Comparison of ENCODE assay signal across 13 cellular contexts in genomic region chr7:868189-868486, GRCh38. TPM values are rescaled to one million over a fixed set of nuclear protein-coding genes. Genes with fewer than 3 reads are reported as not detected.
DNase-seq lines count a peak whose midpoint lies in the region; ATAC-seq and TF ChIP-seq lines count a peak whose summit lies in the region.
"Had no signal": no experiment of that assay in that cellular context is flagged by ENCODE, and none has a peak within 500 bp of the region (broad histone marks: within the 10 kb centered on the region; RNA-seq: fewer than 3 reads in every experiment).

No MANE protein-coding gene starts in this region.

- H3K36me3 ChIP-seq in esophagus squamous epithelium: peaks cover 12 to 95% (median 26%) of the 10 kb centered on the region in 3 donors
- H3K36me3 ChIP-seq in ovary: no peaks in the 10 kb centered on the region
- H3K36me3 ChIP-seq in uterus: no peaks in the 10 kb centered on the region

- H3K4me1 Mint-ChIP-seq in H9: no peaks in the 10 kb centered on the region

- peaks cover 55 to 84% (median 84%) of the 10 kb centered on the region in 3 experiments for H3K36me3 Mint-ChIP-seq in H9 (ENCODE audit: insufficient read depth in 1 of 3, low read depth in 3 of 3)

- no peak overlapping the region for H2AFZ ChIP-seq in H9 (ENCODE audit: low read length)

- TF ChIP-seq EP300 in ovary (IDR thresholded peaks at IDR 0.05): no peak

- DNase-seq in esophagus squamous epithelium (lab: John Stamatoyannopoulos, UW) (no peak), ovary (no peak), uterus (no peak), head of caudate nucleus (no peak), H9 (no peak)
- DNase-seq: activated CD4-positive, alpha-beta T cell treated with anti-CD3 and anti-CD28 coated beads, Interleukin-2, amount 10 ng/mL, durations not matched to agents 24 days and 14 days; activated T-cell treated with anti-CD3 and anti-CD28 coated beads, Interleukin-2, amount 50 U/mL, for 4 hours; dermis blood vessel endothelial cell; NCI-H2029; NCI-H69 had no signal

- H2BK120ac ChIP-seq in H9 (ENCODE audit: low read depth, low read length, poor library complexity, severe bottlenecking): no peak overlapping the region

- H4K91ac ChIP-seq in H9 (ENCODE audit: insufficient read length, low read depth, low read length): no peak overlapping the region

- no peak overlapping the region for H3T11ph ChIP-seq in H9 (ENCODE audit: low read length)

- H3K4me2 ChIP-seq in H9 (ENCODE audit: insufficient read depth, insufficient read length, low read length): no peak overlapping the region

- H3K4me1 ChIP-seq in esophagus squamous epithelium (peaks cover 15 to 29% (median 17%) of the 10 kb centered on the region in 3 donors), ovary (ENCODE audit: insufficient read depth) (peaks cover 19% of the 10 kb centered on the region), uterus (peaks cover 15 to 17% of the 10 kb centered on the region in 2 donors), H9 (ENCODE audit: insufficient read depth, low read length) (no peaks in the 10 kb centered on the region)

- no peak overlapping the region for H3K56ac ChIP-seq in H9 (ENCODE audit: insufficient read length, low read depth, low read length)

- H3K4ac ChIP-seq in H9 (ENCODE audit: low read depth, low read length): no peak overlapping the region

- H3K27me3 Mint-ChIP-seq in H9 (ENCODE audit: low read depth): no peaks in the 10 kb centered on the region
- H3K27me3 Mint-ChIP-seq: activated CD4-positive, alpha-beta T cell treated with anti-CD3 and anti-CD28 coated beads, Interleukin-2, amount 10 ng/mL, durations not matched to agents 24 days and 14 days had no signal

- no peaks in the 10 kb centered on the region for H3K9me3 ChIP-seq in esophagus squamous epithelium
- no peaks in the 10 kb centered on the region for H3K9me3 ChIP-seq in ovary
- no peaks in the 10 kb centered on the region for H3K9me3 ChIP-seq in uterus
- no peaks in the 10 kb centered on the region for H3K9me3 ChIP-seq in H9 (ENCODE audit: control insufficient read depth, low read depth, low read length)

- no peak overlapping the region for H3K14ac ChIP-seq in H9 (ENCODE audit: insufficient read depth, low read length)

- H2AK5ac ChIP-seq in H9 (ENCODE audit: insufficient read length, low read length): no peak overlapping the region

- 73 to 95% methylated on average over 7 of the region's 17 CpGs for whole genome bisulfite sequencing in esophagus squamous epithelium, 2 donors
- 83 to 88% (median 88%) methylated on average over 17 of the region's 17 CpGs for WGBS in ovary, 3 donors
- WGBS in H9 (ENCODE audit: extremely low coverage, insufficient read length, low lambda C conversion rate): no CpG with 5 or more reads among the region's 17 CpGs

- H3K27ac Mint-ChIP-seq in H9: no peak overlapping the region
- H3K27ac Mint-ChIP-seq: activated CD4-positive, alpha-beta T cell treated with anti-CD3 and anti-CD28 coated beads, Interleukin-2, amount 10 ng/mL, durations not matched to agents 24 days and 14 days had no signal

- H3K9ac ChIP-seq in H9 (ENCODE audit: extremely low read depth, insufficient read length, low read length): no peak overlapping the region

- no peak overlapping the region for H2BK5ac ChIP-seq in H9 (ENCODE audit: insufficient read length, low read length)

- no peak overlapping the region for H2BK20ac ChIP-seq in H9 (ENCODE audit: low read depth, low read length, poor library complexity, severe bottlenecking)

- no peaks in the 10 kb centered on the region for H3K79me2 ChIP-seq in H9 (ENCODE audit: insufficient read depth, low read length)

- no peaks in the 10 kb centered on the region for H3K79me1 ChIP-seq in H9 (ENCODE audit: insufficient read depth, low read depth, low read length, poor library complexity, severe bottlenecking)

- TF ChIP-seq POLR2A in esophagus squamous epithelium (IDR thresholded peaks at IDR 0.05): no peak
- no peak for TF ChIP-seq POLR2A in ovary (IDR thresholded peaks at IDR 0.05)
- no peak for TF ChIP-seq POLR2A in uterus (IDR thresholded peaks at IDR 0.05)

- H4K5ac ChIP-seq in H9 (ENCODE audit: insufficient read length, low read depth, low read length): no peak overlapping the region

- no peaks in the 10 kb centered on the region for H3K27me3 ChIP-seq in esophagus squamous epithelium
- no peaks in the 10 kb centered on the region for H3K27me3 ChIP-seq in ovary
- H3K27me3 ChIP-seq in uterus: no peaks in the 10 kb centered on the region
- no peaks in the 10 kb centered on the region for H3K27me3 ChIP-seq in H9 (ENCODE audit: insufficient read depth, low read length)

- H2BK12ac ChIP-seq in H9 (ENCODE audit: insufficient read length, low read depth, low read length): no peak overlapping the region

- H3K4me3 Mint-ChIP-seq in H9: no peak overlapping the region
- H3K4me3 Mint-ChIP-seq: activated CD4-positive, alpha-beta T cell treated with anti-CD3 and anti-CD28 coated beads, Interleukin-2, amount 10 ng/mL, durations not matched to agents 24 days and 14 days; activated T-cell treated with anti-CD3 and anti-CD28 coated beads, Interleukin-2, amount 50 U/mL, for 4 hours had no signal

- H2BK15ac ChIP-seq in H9 (ENCODE audit: low read depth, low read length): no peak overlapping the region

- H3K23me2 ChIP-seq in H9 (ENCODE audit: insufficient read length, low read depth, low read length, poor library complexity, severe bottlenecking): no peaks in the 10 kb centered on the region

- H3K4me3 ChIP-seq in esophagus squamous epithelium (peak overlapping the region in 1 of 4 donors; percentile 16), ovary (no peak overlapping the region), uterus (no peak overlapping the region)

- intact Hi-C loops in esophagus squamous epithelium (cut with DNase I): no loop called here
- intact Hi-C loops in ovary (cut with DNase I): loop anchor here in 1 of 4 donors (5.0 kb wide), 2 partner anchors 36 to 81 kb away; partner anchors contain the start of gene SUN1
- intact Hi-C loops in uterus (cut with DNase I; ENCODE audit: low total_unique reads): no loop called here
- intact Hi-C loops in head of caudate nucleus (cut with DNase I): no loop called here

- TF ChIP-seq CTCF in VCaP (conservative IDR thresholded peaks at IDR 0.05): no peak
- TF ChIP-seq CTCF in esophagus squamous epithelium (IDR thresholded peaks at IDR 0.05): no peak
- TF ChIP-seq CTCF in ovary (IDR thresholded peaks at IDR 0.05): no peak
- no peak for TF ChIP-seq CTCF in uterus (IDR thresholded peaks at IDR 0.05)
- no peak for TF ChIP-seq CTCF in H9 (conservative IDR thresholded peaks at IDR 0.05)

- H4K20me1 ChIP-seq in H9 (ENCODE audit: control insufficient read depth, insufficient read depth, insufficient read length): no peaks in the 10 kb centered on the region

- H3K23ac ChIP-seq in H9 (ENCODE audit: insufficient read length, low read depth, low read length): no peak overlapping the region

- no peak overlapping the region for H3K18ac ChIP-seq in H9 (ENCODE audit: insufficient read length, low read depth, low read length)

- H3K27ac ChIP-seq in VCaP (peak overlapping the region; percentile 90), esophagus squamous epithelium (peak overlapping the region; percentile 70 to 91 (median 86)), ovary (peak overlapping the region; percentile 81 to 85), uterus (peak overlapping the region; percentile 69 to 96), H9 (ENCODE audit: insufficient read length, low read depth, low read length) (no peak overlapping the region)
- H3K27ac ChIP-seq: HL-60 had no signal

- no peak for ATAC-seq in HG02642 (IDR thresholded peaks at IDR 0.05; ENCODE audit: poor library complexity, unreplicated experiment)
- ATAC-seq: activated T-cell treated with anti-CD3 and anti-CD28 coated beads, Interleukin-2, amount 50 U/mL, for 4 hours had no signal

- H3K9me3 Mint-ChIP-seq in H9: no peaks in the 10 kb centered on the region; a peak in 1 of 5 replicates
- H3K9me3 Mint-ChIP-seq: activated CD4-positive, alpha-beta T cell treated with anti-CD3 and anti-CD28 coated beads, Interleukin-2, amount 10 ng/mL, durations not matched to agents 24 days and 14 days; activated T-cell treated with anti-CD3 and anti-CD28 coated beads, Interleukin-2, amount 50 U/mL, for 4 hours had no signal

- H4K8ac ChIP-seq in H9 (replicated peaks; ENCODE audit: insufficient read length, low read depth, low read length): no peak overlapping the region

RNA-seq across cellular contexts. Expression of gene GET4, which starts 8.2 kb away (rescaled TPM):
- total RNA-seq in esophagus squamous epithelium (10 to 100 TPM; 22.3 to 29.6 (median 27.8) TPM), ovary (10 to 100 TPM; 16.8 to 37.6 (median 30.4) TPM), uterus (10 to 100 TPM in 3 of 4 donors, 1 to 10 TPM in 1; 6.1 to 39.4 (median 26.7) TPM), H9 (2021) (70.2 and 75.1 TPM in 2 replicates)
- 10 to 100 TPM in 1 of 2 donors, 1 to 10 TPM in 1; 7.2 to 37.2 TPM for polyA plus RNA-seq in ovary

RNA-seq across cellular contexts. Expression of gene SUN1, which starts 35.9 kb away (rescaled TPM):
- total RNA-seq in esophagus squamous epithelium (100 to 1,000 TPM in 3 of 4 donors, 10 to 100 TPM in 1; 78.0 to 113 (median 105) TPM), ovary (100 to 1,000 TPM; 140 to 196 (median 154) TPM), uterus (100 to 1,000 TPM; 139 to 624 (median 446) TPM), H9 (2021) (105 and 118 TPM in 2 replicates)
- 100 to 1,000 TPM; 100 to 135 TPM for polyA plus RNA-seq in ovary
